1 cellular context compared by ENCODE assay signal in the genomic region with DNA sequence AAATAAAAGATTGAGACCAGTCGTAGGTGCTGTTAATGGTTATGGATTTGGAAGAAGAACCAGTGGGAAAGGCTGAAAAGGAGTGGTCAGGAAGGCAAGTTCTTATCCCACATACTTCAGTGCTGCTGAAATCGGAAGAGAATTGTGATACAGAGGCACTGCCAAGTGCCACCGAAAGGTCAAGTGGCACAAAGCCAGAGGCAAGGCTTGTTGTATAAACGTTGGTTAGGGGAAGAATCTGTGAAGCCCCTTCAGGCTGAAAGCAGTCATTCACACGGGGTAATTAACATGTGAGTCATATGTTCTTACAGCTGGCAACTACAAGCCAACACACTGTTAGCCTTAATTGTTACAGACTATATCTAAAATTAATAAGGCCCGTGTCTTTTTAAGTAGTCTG.
TF ChIP-seq lines count a peak whose summit lies in the region.

No MANE protein-coding gene starts in this region.

TF ChIP-seq in HEK293, 187 proteins besides CTCF, POLR2A, EP300 and RAD21 (continued from another document):
- TF ChIP-seq GFI1B (tag by site-specific recombination; IDR thresholded peaks at IDR 0.05) = peak; percentile 56; the same call in 1 of the 2 replicates
- no peak for TF ChIP-seq KLF8 (tag by site-specific recombination; IDR thresholded peaks at IDR 0.05)
- TF ChIP-seq, protein P1, sequence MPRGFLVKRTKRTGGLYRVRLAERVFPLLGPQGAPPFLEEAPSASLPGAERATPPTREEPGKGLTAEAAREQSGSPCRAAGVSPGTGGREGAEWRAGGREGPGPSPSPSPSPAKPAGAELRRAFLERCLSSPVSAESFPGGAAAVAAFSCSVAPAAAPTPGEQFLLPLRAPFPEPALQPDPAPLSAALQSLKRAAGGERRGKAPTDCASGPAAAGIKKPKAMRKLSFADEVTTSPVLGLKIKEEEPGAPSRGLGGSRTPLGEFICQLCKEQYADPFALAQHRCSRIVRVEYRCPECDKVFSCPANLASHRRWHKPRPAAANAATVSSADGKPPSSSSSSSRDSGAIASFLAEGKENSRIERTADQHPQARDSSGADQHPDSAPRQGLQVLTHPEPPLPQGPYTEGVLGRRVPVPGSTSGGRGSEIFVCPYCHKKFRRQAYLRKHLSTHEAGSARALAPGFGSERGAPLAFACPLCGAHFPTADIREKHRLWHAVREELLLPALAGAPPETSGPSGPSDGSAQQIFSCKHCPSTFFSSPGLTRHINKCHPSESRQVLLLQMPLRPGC (tag by site-specific recombination; IDR thresholded peaks at IDR 0.05) = peak; percentile 81
- 0 out of 2 replicates have a peak, but pooled peaks have one; percentile 19 for TF ChIP-seq ZNF184 (tag by site-specific recombination; IDR thresholded peaks at IDR 0.05)
- peak; percentile 61; the same call in 1 of the 2 replicates for TF ChIP-seq ZNF843 (tag by site-specific recombination; IDR thresholded peaks at IDR 0.05)
- TF ChIP-seq EGR2 (tag by site-specific recombination; IDR thresholded peaks at IDR 0.05; ENCODE audit: low read depth) = no peak
- TF ChIP-seq ZBTB44 (tag by site-specific recombination; IDR thresholded peaks at IDR 0.05) = no peak
